Comparison of ENCODE assay signal across 9 cellular contexts in genomic region chrX:134294548-134294947, GRCh38. TPM values are rescaled to one million over a fixed set of nuclear protein-coding genes. Genes with fewer than 3 reads are reported as not detected.
DNase-seq lines count a peak whose midpoint lies in the region; TF ChIP-seq lines count a peak whose summit lies in the region.
"Had no signal": no experiment of that assay in that cellular context is flagged by ENCODE, and none has a peak within 500 bp of the region (broad histone marks: within the 10 kb centered on the region; RNA-seq: fewer than 3 reads in every experiment).

No MANE protein-coding gene starts in this region.

- H3K4me3 ChIP-seq in endodermal cell (ENCODE audit: low read length) (no peak overlapping the region), neuronal stem cell (ENCODE audit: low read length in 2 of 2) (no peak overlapping the region)

- no peaks in the 10 kb centered on the region for H3K9me3 ChIP-seq in endodermal cell (ENCODE audit: control insufficient read depth, low read length)
- no peaks in the 10 kb centered on the region for H3K9me3 ChIP-seq in neuronal stem cell (replicated peaks in 1 of 2; ENCODE audit: control insufficient read depth in 2 of 2, insufficient read depth in 1 of 2, low read depth in 1 of 2, low read length in 2 of 2)

- no peak overlapping the region for H3K27ac Mint-ChIP-seq in endodermal cell
- no peak overlapping the region for H3K27ac Mint-ChIP-seq in osteocyte (ENCODE audit: unreplicated experiment)

- no peak overlapping the region for H3K23ac ChIP-seq in neuronal stem cell (ENCODE audit: low read depth, low read length, poor library complexity)

- H3K36me3 Mint-ChIP-seq in endodermal cell (ENCODE audit: low read depth) (no peaks in the 10 kb centered on the region), osteocyte (ENCODE audit: unreplicated experiment) (no peaks in the 10 kb centered on the region)

- H3K27me3 Mint-ChIP-seq in endodermal cell (ENCODE audit: insufficient read depth) (no peaks in the 10 kb centered on the region), osteocyte (ENCODE audit: unreplicated experiment) (peaks cover 31% of the 10 kb centered on the region)

- no peaks in the 10 kb centered on the region for H3K79me1 ChIP-seq in neuronal stem cell (ENCODE audit: low read depth, low read length)

- H3K36me3 ChIP-seq in endodermal cell (ENCODE audit: control insufficient read depth, insufficient read depth, low read length) (no peaks in the 10 kb centered on the region), neuronal stem cell (replicated peaks in 1 of 2; ENCODE audit: control insufficient read depth in 2 of 2, insufficient read depth in 2 of 2, low read length in 2 of 2) (no peaks in the 10 kb centered on the region)

- H4K91ac ChIP-seq in neuronal stem cell (ENCODE audit: low read depth, low read length, poor library complexity) = no peak overlapping the region

- H2BK5ac ChIP-seq in neuronal stem cell (ENCODE audit: low read length) = no peak overlapping the region

- DNase-seq in NAMALWA (ENCODE audit: low spot score) (peak; percentile 9), endodermal cell (no peak), osteocyte (ENCODE audit: extremely low spot score, unreplicated experiment) (no peak), NCI-H526 treated with DMSO at 0.1 percent for 48 hours (lab: John Stamatoyannopoulos, UW) (no peak), neuronal stem cell (ENCODE audit: low spot score) (no peak), T-helper 9 cell (no peak)
- DNase-seq: NCI-H1930 had no signal

- no peaks in the 10 kb centered on the region for H3K4me1 Mint-ChIP-seq in endodermal cell
- no peaks in the 10 kb centered on the region for H3K4me1 Mint-ChIP-seq in osteocyte (ENCODE audit: unreplicated experiment)

- no peak overlapping the region for H3K4me2 ChIP-seq in neuronal stem cell (ENCODE audit: insufficient read depth, low read length, poor library complexity, severe bottlenecking)

- H3K14ac ChIP-seq in neuronal stem cell (ENCODE audit: low read length) = no peak overlapping the region

- H3K4me1 ChIP-seq in endodermal cell (ENCODE audit: control insufficient read depth, insufficient read depth, low read length) = no peaks in the 10 kb centered on the region
- no peaks in the 10 kb centered on the region for H3K4me1 ChIP-seq in neuronal stem cell (ENCODE audit: control insufficient read depth in 2 of 2, insufficient read depth in 1 of 2, low read depth in 1 of 2, low read length in 2 of 2)

- no peak overlapping the region for H3K9ac ChIP-seq in endodermal cell (ENCODE audit: extremely low read depth, low read length, poor library complexity, severe bottlenecking)
- H3K9ac ChIP-seq in neuronal stem cell (ENCODE audit: low read depth, low read length, poor library complexity) = no peak overlapping the region

- no peak overlapping the region for H2BK12ac ChIP-seq in neuronal stem cell (ENCODE audit: low read length)

- H2AK5ac ChIP-seq in neuronal stem cell (ENCODE audit: low read depth, low read length) = no peak overlapping the region

- H3K4me3 Mint-ChIP-seq in endodermal cell (no peak overlapping the region), osteocyte (ENCODE audit: unreplicated experiment) (no peak overlapping the region)

- no peak overlapping the region for H3K4ac ChIP-seq in neuronal stem cell (ENCODE audit: low read length)

- H3K27ac ChIP-seq in endodermal cell (ENCODE audit: low read depth, low read length) (no peak overlapping the region), neuronal stem cell (replicated peaks; ENCODE audit: low read length) (no peak overlapping the region)

- peak; percentile 44 for TF ChIP-seq CTCF in GM12873 (IDR thresholded peaks at IDR 0.05; ENCODE audit: insufficient read depth, low read depth, low read length, missing control alignments)
- peak; percentile 60 for TF ChIP-seq CTCF in endodermal cell (conservative IDR thresholded peaks at IDR 0.05)
- TF ChIP-seq CTCF in osteocyte (IDR thresholded peaks at IDR 0.05) = peak; percentile 61

- peaks cover 50% of the 10 kb centered on the region for H3K9me3 Mint-ChIP-seq in endodermal cell
- H3K9me3 Mint-ChIP-seq in osteocyte (ENCODE audit: unreplicated experiment) = peaks cover 12% of the 10 kb centered on the region

- H2BK120ac ChIP-seq in neuronal stem cell (ENCODE audit: low read depth, low read length) = no peak overlapping the region

- no peak overlapping the region for H4K8ac ChIP-seq in neuronal stem cell (ENCODE audit: low read depth, low read length)

- H3K18ac ChIP-seq in neuronal stem cell (ENCODE audit: low read length) = no peak overlapping the region

- H2BK15ac ChIP-seq in neuronal stem cell (ENCODE audit: low read length) = no peak overlapping the region

- H3K27me3 ChIP-seq in endodermal cell (ENCODE audit: control insufficient read depth, insufficient read depth, low read length, poor library complexity, severe bottlenecking) (no peaks in the 10 kb centered on the region), neuronal stem cell (ENCODE audit: control insufficient read depth in 3 of 3, insufficient read depth in 3 of 3, low read depth in 1 of 3, low read length in 3 of 3) (peaks cover 0 to 9% (median 0%) of the 10 kb centered on the region in 3 experiments)

- no peak overlapping the region for H2AFZ ChIP-seq in neuronal stem cell (ENCODE audit: low read length)

RNA-seq across cellular contexts. Expression of gene CCDC160, which starts 57.6 kb away (rescaled TPM):
- 1 to 10 TPM; 2.9 to 4.7 TPM for total RNA-seq in endodermal cell
- polyA plus RNA-seq in endodermal cell (2013, experiment 1 of 2) = 29.2 TPM
- polyA plus RNA-seq in endodermal cell (2013, experiment 2 of 2) = 30.4 TPM
- 2.0 and 2.4 TPM in 2 replicates for total RNA-seq in osteocyte
- 38.8 TPM for polyA plus RNA-seq in neuronal stem cell (2013, experiment 1 of 2)
- 40.4 TPM for polyA plus RNA-seq in neuronal stem cell (2013, experiment 2 of 2)
- total RNA-seq: dermis microvascular lymphatic vessel endothelial cell had no signal
